Comparison of ENCODE assay signal across 8 cellular contexts in the genomic region with DNA sequence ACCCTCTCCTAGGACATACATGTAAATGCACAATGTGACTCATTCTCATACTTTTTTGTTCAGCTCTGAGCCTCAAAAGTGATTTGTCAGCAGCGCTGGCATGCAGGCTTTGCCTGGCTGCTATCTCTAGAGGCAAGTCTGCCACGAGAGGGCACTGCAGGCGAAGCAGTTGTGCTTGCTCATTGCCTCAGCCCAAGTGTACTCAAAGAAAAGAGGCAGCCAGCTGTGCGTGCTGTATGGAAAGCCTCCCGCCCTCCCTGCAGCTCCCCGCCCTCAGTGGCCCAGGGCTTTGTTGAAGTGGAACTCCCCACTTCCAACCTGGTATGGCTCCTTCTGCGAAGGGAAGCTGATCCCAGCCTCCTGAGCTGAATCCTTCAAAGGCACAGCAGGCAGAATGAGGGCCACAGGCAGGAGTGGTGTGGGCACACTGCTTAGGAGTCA. TPM values are rescaled to one million over a fixed set of nuclear protein-coding genes. Genes with fewer than 3 reads are reported as not detected.
A peak's percentile ranks its signal among the peaks of the same experiment; 100 is the strongest.
DNase-seq lines count a peak whose midpoint lies in the region; ATAC-seq and TF ChIP-seq lines count a peak whose summit lies in the region.

No MANE protein-coding gene starts in this region.

- TF ChIP-seq CTCF in GM06990 (IDR thresholded peaks at IDR 0.05; ENCODE audit: insufficient read depth, low read length, poor library complexity, severe bottlenecking), result peak; percentile 95

- H3K4me3 Mint-ChIP-seq in activated CD4-positive, alpha-beta memory T cell treated with anti-CD3 and anti-CD28 coated beads, Interleukin-2, amount 10 ng/mL, durations not matched to agents 7 days and 5 days, result no peak overlapping the region

- H3K27ac Mint-ChIP-seq in activated CD4-positive, alpha-beta memory T cell treated with anti-CD3 and anti-CD28 coated beads, Interleukin-2, amount 10 ng/mL, durations not matched to agents 7 days and 5 days, result peak overlapping the region; percentile 7

- H3K36me3 ChIP-seq in GM06990 (ENCODE audit: control insufficient read depth, insufficient read depth, low read length) (peaks cover 36% of the 10 kb centered on the region), ectodermal cell (ENCODE audit: control insufficient read depth, insufficient read depth, low read length) (peaks cover 37% of the 10 kb centered on the region)

- peaks cover 19% of the 10 kb centered on the region for H3K4me1 Mint-ChIP-seq in activated CD4-positive, alpha-beta memory T cell treated with anti-CD3 and anti-CD28 coated beads, Interleukin-2, amount 10 ng/mL, durations not matched to agents 7 days and 5 days

- WGBS in ectodermal cell, 2 experiments, result 1 to 3% methylated on average over 7 of the region's 7 CpGs

- H3K36me3 Mint-ChIP-seq in activated CD4-positive, alpha-beta memory T cell treated with anti-CD3 and anti-CD28 coated beads, Interleukin-2, amount 10 ng/mL, durations not matched to agents 7 days and 5 days (ENCODE audit: low read depth), result peaks cover 63% of the 10 kb centered on the region

- H3K9me3 Mint-ChIP-seq in activated CD4-positive, alpha-beta memory T cell treated with anti-CD3 and anti-CD28 coated beads, Interleukin-2, amount 10 ng/mL, durations not matched to agents 7 days and 5 days, result no peaks in the 10 kb centered on the region

- no peaks in the 10 kb centered on the region for H3K9me3 ChIP-seq in ectodermal cell (ENCODE audit: control insufficient read depth, low read length)

- H3K27me3 ChIP-seq in GM06990 (replicated peaks; ENCODE audit: control insufficient read depth, insufficient read depth, low read length), result no peaks in the 10 kb centered on the region
- no peaks in the 10 kb centered on the region for H3K27me3 ChIP-seq in ectodermal cell (ENCODE audit: control insufficient read depth, insufficient read depth, low read length, poor library complexity, severe bottlenecking)

- peak; percentile 40 for DNase-seq in GM06990 (ENCODE audit: extremely low read depth, insufficient read length)
- DNase-seq in NCI-H69 (lab: John Stamatoyannopoulos, UW), result peak; percentile 96
- peak; percentile 86 for DNase-seq in activated CD4-positive, alpha-beta memory T cell treated with anti-CD3 and anti-CD28 coated beads, Interleukin-2, amount 10 ng/mL, durations not matched to agents 7 days and 5 days
- DNase-seq in lung microvascular endothelial cell (ENCODE audit: low read depth in 2 of 2), result peak; percentile 85 to 94
- peak; percentile 45 to 64 (median 62) for DNase-seq in stimulated activated CD4-positive, alpha-beta T cell treated with anti-CD3 and anti-CD28 coated beads, TNF-alpha, amount 100 ng/mL, for 4 hours (ENCODE audit: low read depth in 3 of 3)
- DNase-seq in OCI-M2 (lab: John Stamatoyannopoulos, UW; ENCODE audit: unreplicated experiment), result no peak

- peak overlapping the region; percentile 54 for H3K27ac ChIP-seq in ectodermal cell (ENCODE audit: insufficient read depth, low read depth, low read length, poor library complexity, severe bottlenecking)

- peak; percentile 57 for ATAC-seq in HG03521 (IDR thresholded peaks at IDR 0.05; ENCODE audit: unreplicated experiment)

- H3K4me3 ChIP-seq in GM06990 (replicated peaks; ENCODE audit: low read depth, low read length) (no peak overlapping the region), ectodermal cell (ENCODE audit: insufficient read depth, low read depth, low read length) (no peak overlapping the region)

- H3K4me1 ChIP-seq in ectodermal cell (ENCODE audit: control insufficient read depth, insufficient read depth, low read length), result peaks cover 13% of the 10 kb centered on the region

- CTCF ChIA-PET in activated CD4-positive, alpha-beta memory T cell treated with anti-CD3 and anti-CD28 coated beads, Interleukin-2, amount 10 ng/mL, durations not matched to agents 7 days and 5 days (lab: Charles Lee), result interaction anchor here (0.7 to 6.8 kb wide), 27 partner anchors 11 to 287 kb away, joined by 3 to 86 read pairs (median 5); a partner anchor contains a TSS

- POLR2A ChIA-PET in activated CD4-positive, alpha-beta memory T cell treated with anti-CD3 and anti-CD28 coated beads, Interleukin-2, amount 10 ng/mL, durations not matched to agents 7 days and 5 days (lab: Charles Lee), result interaction anchor here (1.0 to 3.3 kb wide), 6 partner anchors 11 to 110 kb away, joined by 3 to 24 read pairs (median 6); a partner anchor contains a TSS

- no peaks in the 10 kb centered on the region for H3K27me3 Mint-ChIP-seq in activated CD4-positive, alpha-beta memory T cell treated with anti-CD3 and anti-CD28 coated beads, Interleukin-2, amount 10 ng/mL, durations not matched to agents 7 days and 5 days

RNA-seq across cellular contexts. Expression of a gene that starts 16.3 kb away (rescaled TPM):
- 10 to 100 TPM; 47.3 to 47.5 TPM for total RNA-seq in activated CD4-positive, alpha-beta memory T cell treated with anti-CD3 and anti-CD28 coated beads, Interleukin-2, amount 10 ng/mL, durations not matched to agents 7 days and 5 days
- polyA plus RNA-seq in ectodermal cell (2013, experiment 1 of 4), result 41.2 TPM
- polyA plus RNA-seq in ectodermal cell (2013, experiment 2 of 4), result 54.9 TPM
- 44.4 TPM for polyA plus RNA-seq in ectodermal cell (2013, experiment 3 of 4)
- polyA plus RNA-seq in ectodermal cell (2013, experiment 4 of 4), result 54.7 TPM
- total RNA-seq in lung microvascular endothelial cell, result 38.1 and 68.8 TPM in 2 replicates

RNA-seq across cellular contexts. Expression of a gene that starts 16.5 kb away (rescaled TPM):
- total RNA-seq in activated CD4-positive, alpha-beta memory T cell treated with anti-CD3 and anti-CD28 coated beads, Interleukin-2, amount 10 ng/mL, durations not matched to agents 7 days and 5 days, result 10 to 100 TPM; 89.6 to 90.2 TPM
- 135 TPM for polyA plus RNA-seq in ectodermal cell (2013, experiment 1 of 4)
- 154 TPM for polyA plus RNA-seq in ectodermal cell (2013, experiment 2 of 4)
- 106 TPM for polyA plus RNA-seq in ectodermal cell (2013, experiment 3 of 4)
- polyA plus RNA-seq in ectodermal cell (2013, experiment 4 of 4), result 125 TPM
- total RNA-seq in lung microvascular endothelial cell, result 8.7 and 10.3 TPM in 2 replicates

RNA-seq across cellular contexts. Expression of a gene that starts 53.8 kb away (rescaled TPM):
- total RNA-seq in activated CD4-positive, alpha-beta memory T cell treated with anti-CD3 and anti-CD28 coated beads, Interleukin-2, amount 10 ng/mL, durations not matched to agents 7 days and 5 days, result 1 to 10 TPM; 7.6 to 9.3 TPM
- polyA plus RNA-seq in ectodermal cell (2013, experiment 1 of 4), result 44.5 TPM
- polyA plus RNA-seq in ectodermal cell (2013, experiment 2 of 4), result 43.2 TPM
- 36.9 TPM for polyA plus RNA-seq in ectodermal cell (2013, experiment 3 of 4)
- 46.2 TPM for polyA plus RNA-seq in ectodermal cell (2013, experiment 4 of 4)
- 7.6 and 11.9 TPM in 2 replicates for total RNA-seq in lung microvascular endothelial cell
